8 cellular contexts compared by ENCODE assay signal in genomic region chr9:4792572-4793411, GRCh38. TPM values are rescaled to one million over a fixed set of nuclear protein-coding genes. Genes with fewer than 3 reads are reported as not detected.
DNase-seq lines count a peak whose midpoint lies in the region; ATAC-seq lines count a peak whose summit lies in the region.

TSS of gene RCL1 (plus strand) at chr9:4792944. CDS start at chr9:4793092, 148 bp downstream.

- H3K36me3 ChIP-seq in CD8-positive, alpha-beta memory T cell (ENCODE audit: insufficient read depth, low read length): no peaks in the 10 kb centered on the region
- H3K36me3 ChIP-seq in effector memory CD4-positive, alpha-beta T cell (ENCODE audit: control insufficient read depth, insufficient read depth, low read length): no peaks in the 10 kb centered on the region

- H3K9me3 ChIP-seq in CD8-positive, alpha-beta memory T cell (ENCODE audit: low read length): no peaks in the 10 kb centered on the region
- H3K9me3 ChIP-seq in effector memory CD4-positive, alpha-beta T cell (ENCODE audit: control insufficient read depth, low read length): no peaks in the 10 kb centered on the region

- CTCF ChIA-PET in CD8-positive, alpha-beta memory T cell (lab: Charles Lee): interaction anchor here (0.7 to 2.8 kb wide), 10 partner anchors 11 to 1039 kb away, joined by 3 to 18 read pairs (median 4); partner anchors contain the start of genes AK3 and JAK2
- CTCF ChIA-PET in activated CD8-positive, alpha-beta memory T cell treated with anti-CD3 and anti-CD28 coated beads for 36 hours (lab: Charles Lee): interaction anchor here (0.8 to 1.6 kb wide), 6 partner anchors 13 to 195 kb away, joined by 3 to 6 read pairs (median 4); no protein-coding TSS in a partner anchor

- DNase-seq in CD8-positive, alpha-beta memory T cell: peak; percentile 93 to 97 (median 96)
- DNase-seq in HS-5 (ENCODE audit: low read depth): peak; percentile 83
- peak; percentile 90 for DNase-seq in NK-92 treated with Interleukin-12 subunit alpha and Interleukin-12 subunit beta, amount 100 ng/mL, for 24 hours (lab: John Stamatoyannopoulos, UW)
- DNase-seq in effector memory CD4-positive, alpha-beta T cell: peak; percentile 92 to 96 (median 95)
- DNase-seq in medulla oblongata (ENCODE audit: extremely low spot score): peak; percentile 99
- DNase-seq in stimulated activated CD8-positive, alpha-beta memory T cell treated with anti-CD3 and anti-CD28 coated beads, Interleukin-12 subunit alpha, Interleukin-12 subunit beta, amount 100 ng/mL, for 1 hour (ENCODE audit: low read depth): peak; percentile 90

- H3K27me3 ChIP-seq in CD8-positive, alpha-beta memory T cell (ENCODE audit: insufficient read depth, low read length, poor library complexity, severe bottlenecking): no peaks in the 10 kb centered on the region
- H3K27me3 ChIP-seq in effector memory CD4-positive, alpha-beta T cell (replicated peaks; ENCODE audit: control insufficient read depth, insufficient read depth, low read length, poor library complexity, severe bottlenecking): no peaks in the 10 kb centered on the region

- H3K4me3 Mint-ChIP-seq in CD8-positive, alpha-beta memory T cell: peak within 1 kb of the TSS; percentile 92 to 96 (median 95)

- H3K4me3 ChIP-seq in CD8-positive, alpha-beta memory T cell (ENCODE audit: low read length): peak within 1 kb of the TSS; percentile 82
- peak within 1 kb of the TSS; percentile 84 for H3K4me3 ChIP-seq in effector memory CD4-positive, alpha-beta T cell (ENCODE audit: insufficient read depth, low read depth, low read length, poor library complexity, severe bottlenecking)

- H3K36me3 Mint-ChIP-seq in CD8-positive, alpha-beta memory T cell: peaks cover 0 to 7% (median 2%) of the 10 kb centered on the region in 3 donors

- H3K27ac ChIP-seq in CD8-positive, alpha-beta memory T cell (ENCODE audit: low read depth, low read length): peak within 1 kb of the TSS; percentile 92
- peak within 1 kb of the TSS; percentile 72 for H3K27ac ChIP-seq in effector memory CD4-positive, alpha-beta T cell (ENCODE audit: insufficient read depth, low read length, poor library complexity, severe bottlenecking)

- H3K4me1 Mint-ChIP-seq in CD8-positive, alpha-beta memory T cell: peaks cover 20 to 53% (median 48%) of the 10 kb centered on the region in 3 donors

- peak; percentile 99 for ATAC-seq in GM19468 (IDR thresholded peaks at IDR 0.05; ENCODE audit: extremely low read depth, unreplicated experiment)

- POLR2A ChIA-PET in CD8-positive, alpha-beta memory T cell (lab: Charles Lee): interaction anchor here (0.7 to 2.3 kb wide), 7 partner anchors 31 to 1266 kb away, joined by 3 to 14 read pairs (median 8); partner anchors contain the start of genes AK3, CDC37L1, JAK2 and RFX3
- POLR2A ChIA-PET in activated CD8-positive, alpha-beta memory T cell treated with anti-CD3 and anti-CD28 coated beads for 36 hours (lab: Charles Lee): interaction anchor here (0.6 to 2.1 kb wide), 8 partner anchors 22 to 192 kb away, joined by 3 to 8 read pairs (median 4); partner anchors contain the start of genes AK3 and JAK2

- peaks cover 1 to 2% of the 10 kb centered on the region in 2 donors for H3K27me3 Mint-ChIP-seq in CD8-positive, alpha-beta memory T cell

- H3K4me1 ChIP-seq in CD8-positive, alpha-beta memory T cell (ENCODE audit: insufficient read depth, low read length): peaks cover 20% of the 10 kb centered on the region
- H3K4me1 ChIP-seq in effector memory CD4-positive, alpha-beta T cell (ENCODE audit: control insufficient read depth, insufficient read depth, low read length, poor library complexity, severe bottlenecking): peaks cover 8% of the 10 kb centered on the region

- H3K27ac Mint-ChIP-seq in CD8-positive, alpha-beta memory T cell: peak within 1 kb of the TSS; percentile 94 to 99 (median 95)

- no peaks in the 10 kb centered on the region for H3K9me3 Mint-ChIP-seq in CD8-positive, alpha-beta memory T cell

RNA-seq across cellular contexts. Expression of gene RCL1, which starts in this region (rescaled TPM):
- total RNA-seq in CD8-positive, alpha-beta memory T cell: 10 to 100 TPM; 36.5 to 39.1 TPM
- polyA plus RNA-seq in CD8-positive, alpha-beta memory T cell: 17.7 TPM
- 10 to 100 TPM; 39.4 to 39.5 TPM for total RNA-seq in activated CD8-positive, alpha-beta memory T cell treated with anti-CD3 and anti-CD28 coated beads for 36 hours

Comparison
In these comparisons a context has a peak if more than half of its experiments do, and no peak if none do; other contexts are left out.
1. Peak in every context shown above with its lines: DNase-seq, ATAC-seq, H3K4me3 ChIP-seq and H3K27ac ChIP-seq.